ENCODE assay signal across 8 cellular contexts in genomic region chr1:15410223-15410883, GRCh38. TPM values are rescaled to one million over a fixed set of nuclear protein-coding genes. Genes with fewer than 3 reads are reported as not detected.
A peak's percentile ranks its signal among the peaks of the same experiment; 100 is the strongest.
DNase-seq lines count a peak whose midpoint lies in the region; ATAC-seq and TF ChIP-seq lines count a peak whose summit lies in the region.

No MANE protein-coding gene starts in this region.

- no peak for TF ChIP-seq CTCF in left ventricle myocardium inferior (IDR thresholded peaks at IDR 0.05; ENCODE audit: borderline replicate concordance)
- no peak for TF ChIP-seq CTCF in stomach (IDR thresholded peaks at IDR 0.05)

- intact Hi-C loops in left ventricle myocardium inferior (cut with micrococcal nuclease) (no loop called here), cardiac septum (cut with DNase I) (loop anchor here (10.0 kb wide), 1 partner anchor 256 kb away; the partner anchor contains the start of gene TMEM51), stomach (cut with DNase I; ENCODE audit: low total_unique reads) (no loop called here)

- no peak for DNase-seq in left ventricle myocardium inferior
- DNase-seq in cardiac septum (ENCODE audit: low spot score) = no peak
- no peak for DNase-seq in activated T-cell treated with anti-CD3 and anti-CD28 coated beads, Interleukin-2, amount 50 U/mL, for 24 hours
- no peak for DNase-seq in stomach
- DNase-seq in HuH-7.5 (ENCODE audit: low spot score) = no peak

- H3K27me3 ChIP-seq in left ventricle myocardium inferior (ENCODE audit: low read depth) (no peaks in the 10 kb centered on the region), stomach (no peaks in the 10 kb centered on the region)

- H3K9me3 ChIP-seq in left ventricle myocardium inferior (replicated peaks) (no peaks in the 10 kb centered on the region), iPS-18c (ENCODE audit: control insufficient read depth, insufficient read depth, low read length) (no peaks in the 10 kb centered on the region), stomach (no peaks in the 10 kb centered on the region)

- peak overlapping the region; percentile 89 for H3K27ac Mint-ChIP-seq in activated T-cell treated with anti-CD3 and anti-CD28 coated beads, Interleukin-2, amount 50 U/mL, for 24 hours

- no peak for TF ChIP-seq EP300 in stomach (IDR thresholded peaks at IDR 0.05)

- ATAC-seq in GM18868 (IDR thresholded peaks at IDR 0.05; ENCODE audit: unreplicated experiment) (no peak), HG03439 (IDR thresholded peaks at IDR 0.05; ENCODE audit: unreplicated experiment) (no peak)

- H3K27ac ChIP-seq in left ventricle myocardium inferior (replicated peaks) (peak overlapping the region; percentile 78), stomach (peak overlapping the region; percentile 83 to 95 (median 93))

- H3K4me3 Mint-ChIP-seq in activated T-cell treated with anti-CD3 and anti-CD28 coated beads, Interleukin-2, amount 50 U/mL, for 24 hours = peak overlapping the region; percentile 90

- peaks cover 8% of the 10 kb centered on the region for H3K27me3 Mint-ChIP-seq in activated T-cell treated with anti-CD3 and anti-CD28 coated beads, Interleukin-2, amount 50 U/mL, for 24 hours

- no peaks in the 10 kb centered on the region for H3K36me3 ChIP-seq in left ventricle myocardium inferior
- H3K36me3 ChIP-seq in stomach = peaks cover 0 to 13% (median 10%) of the 10 kb centered on the region in 4 donors

- TF ChIP-seq POLR2A in stomach (IDR thresholded peaks at IDR 0.05) = no peak

- WGBS in stomach, 5 donors = 1 to 4% (median 1%) methylated on average over 8 to 53 of the region's 53 CpGs

- H3K36me3 Mint-ChIP-seq in activated T-cell treated with anti-CD3 and anti-CD28 coated beads, Interleukin-2, amount 50 U/mL, for 24 hours (ENCODE audit: low read depth) = peaks cover 43% of the 10 kb centered on the region

- H3K4me1 ChIP-seq in left ventricle myocardium inferior (peaks cover 76% of the 10 kb centered on the region), stomach (peaks cover 48 to 69% (median 60%) of the 10 kb centered on the region in 4 donors)

- no peaks in the 10 kb centered on the region for H3K9me3 Mint-ChIP-seq in activated T-cell treated with anti-CD3 and anti-CD28 coated beads, Interleukin-2, amount 50 U/mL, for 24 hours

- H3K4me3 ChIP-seq in left ventricle myocardium inferior = peak overlapping the region; percentile 95
- H3K4me3 ChIP-seq in iPS-18c (ENCODE audit: insufficient read depth, low read depth, low read length) = peak overlapping the region; percentile 75
- peak overlapping the region; percentile 65 to 88 (median 85) for H3K4me3 ChIP-seq in stomach

- H3K4me1 Mint-ChIP-seq in activated T-cell treated with anti-CD3 and anti-CD28 coated beads, Interleukin-2, amount 50 U/mL, for 24 hours (ENCODE audit: low read depth) = peaks cover 48% of the 10 kb centered on the region

RNA-seq across cellular contexts. Expression of gene EFHD2, which starts 0.7 kb away (rescaled TPM):
- total RNA-seq in left ventricle myocardium inferior = 15.0 TPM
- 14.3 TPM for total RNA-seq in cardiac septum
- total RNA-seq in stomach = 100 to 1,000 TPM in 2 of 5 donors, 10 to 100 TPM in 3; 36.2 to 191 (median 67.0) TPM
- polyA plus RNA-seq in stomach = 100 to 1,000 TPM in 2 of 3 donors, 10 to 100 TPM in 1; 64.5 to 169 (median 101) TPM

RNA-seq across cellular contexts. Expression of gene CTRC, which starts 27.9 kb away (rescaled TPM):
- total RNA-seq in left ventricle myocardium inferior = not detected
- not detected for total RNA-seq in cardiac septum
- total RNA-seq in stomach = not detected
- 1 to 10 TPM in 2 of 3 donors, under 1 TPM in 1; 0.88 to 9.8 (median 3.2) TPM for polyA plus RNA-seq in stomach

RNA-seq across cellular contexts. Expression of gene CELA2A, which starts 46.2 kb away (rescaled TPM):
- total RNA-seq in left ventricle myocardium inferior (not detected), cardiac septum (not detected), stomach (under 1 TPM in 1 of 5 donors, not detected in 4; 0.55 TPM)
- 1 to 10 TPM in 2 of 3 donors, under 1 TPM in 1; 0.43 to 3.1 (median 1.6) TPM for polyA plus RNA-seq in stomach
